In genomic region chr9:81468084-81468595, GRCh38 we compare ENCODE assay signal across 1 cellular context.
TF ChIP-seq lines count a peak whose summit lies in the region.

No MANE protein-coding gene starts in this region.

TF ChIP-seq in HepG2, 621 proteins besides CTCF, POLR2A, EP300 and RAD21:
- TF ChIP-seq ZUFSP (CRISPR knock-in tag; IDR thresholded peaks at IDR 0.05; ENCODE audit: borderline replicate concordance) = no peak
- TF ChIP-seq KDM5A (IDR thresholded peaks at IDR 0.05; ENCODE audit: borderline replicate concordance, low read length) = no peak
- TF ChIP-seq TEF (CRISPR knock-in tag; IDR thresholded peaks at IDR 0.05) = no peak
